In the genomic region with DNA sequence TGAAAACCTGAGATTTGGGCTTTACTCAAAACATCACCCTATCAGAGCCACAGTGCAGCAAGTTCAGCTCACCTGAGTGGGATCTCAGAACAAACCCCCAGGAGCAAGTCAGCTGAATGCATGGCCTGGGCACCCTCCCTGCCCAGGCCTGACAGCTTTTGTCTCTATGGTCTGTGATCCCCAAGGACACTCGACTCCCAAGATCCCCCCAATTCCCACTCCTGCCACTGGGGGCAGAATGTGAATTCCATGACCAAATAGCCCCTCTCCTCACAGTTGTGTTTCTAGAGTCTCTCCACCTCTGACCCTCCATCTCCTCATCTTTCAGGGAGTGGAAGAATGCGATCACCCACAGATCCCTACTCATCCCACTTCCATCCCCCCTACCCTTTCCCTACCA, we compare ENCODE assay signal across 13 cellular contexts. TPM values are rescaled to one million over a fixed set of nuclear protein-coding genes. Genes with fewer than 3 reads are reported as not detected.
DNase-seq lines count a peak whose midpoint lies in the region; ATAC-seq and TF ChIP-seq lines count a peak whose summit lies in the region.
"Had no signal": no experiment of that assay in that cellular context is flagged by ENCODE, and none has a peak within 500 bp of the region (broad histone marks: within the 10 kb centered on the region; RNA-seq: fewer than 3 reads in every experiment).

No MANE protein-coding gene starts in this region.

- DNase-seq in AG09319 (ENCODE audit: extremely low read depth, low read depth): no peak
- DNase-seq in H7: peak; percentile 83
- DNase-seq in brain microvascular endothelial cell: no peak
- peak; percentile 56 for DNase-seq in iPS-NIHi7 (ENCODE audit: extremely low spot score)
- DNase-seq: NCI-H1105 treated with DMSO at 0.1 percent for 48 hours; stimulated activated CD4-positive, alpha-beta T cell treated with anti-CD3 and anti-CD28 coated beads, Interleukin-15, amount 100 ng/mL, for 24 hours; uterus had no signal

- WGBS in gastroesophageal sphincter (ENCODE audit: low coverage in 1 of 2), 2 donors: 78% methylated on average over 2 of the region's 2 CpGs; no CpG with 5 or more reads in 1 of the 2 donors

- H3K4me3 ChIP-seq in H7 (ENCODE audit: insufficient read depth, low read depth, low read length) (no peak overlapping the region), brain microvascular endothelial cell (ENCODE audit: low read depth, low read length) (no peak overlapping the region), gastroesophageal sphincter (no peak overlapping the region)
- H3K4me3 ChIP-seq: SJCRH30, uterus had no signal

- ATAC-seq in HG03469 (IDR thresholded peaks at IDR 0.05; ENCODE audit: unreplicated experiment): no peak
- ATAC-seq in HG02642 (IDR thresholded peaks at IDR 0.05; ENCODE audit: poor library complexity, unreplicated experiment): no peak
- no peak for ATAC-seq in gastroesophageal sphincter
- no peak for ATAC-seq in HG02759 (IDR thresholded peaks at IDR 0.05; ENCODE audit: unreplicated experiment)

- H3K27me3 ChIP-seq in H7 (ENCODE audit: control insufficient read depth, insufficient read depth, low read length) (no peaks in the 10 kb centered on the region), brain microvascular endothelial cell (replicated peaks) (no peaks in the 10 kb centered on the region), gastroesophageal sphincter (peaks cover 10% of the 10 kb centered on the region)
- H3K27me3 ChIP-seq: SJCRH30, uterus had no signal

- H3K27ac ChIP-seq in brain microvascular endothelial cell (no peak overlapping the region), gastroesophageal sphincter (no peak overlapping the region)
- H3K27ac ChIP-seq: epithelial cell of prostate, SJCRH30, uterus had no signal

- no peaks in the 10 kb centered on the region for H3K4me1 ChIP-seq in gastroesophageal sphincter
- H3K4me1 ChIP-seq: SJCRH30, uterus had no signal

- TF ChIP-seq POLR2A in gastroesophageal sphincter (IDR thresholded peaks at IDR 0.05): no peak

- no peaks in the 10 kb centered on the region for H3K9me3 ChIP-seq in gastroesophageal sphincter
- H3K9me3 ChIP-seq: SJCRH30, uterus had no signal

- peak; percentile 14 for TF ChIP-seq CTCF in AG09319 (IDR thresholded peaks at IDR 0.05; ENCODE audit: low read depth, low read length)
- TF ChIP-seq CTCF in brain microvascular endothelial cell (IDR thresholded peaks at IDR 0.05; ENCODE audit: low read depth, low read length, missing control alignments): peak; percentile 58
- TF ChIP-seq CTCF in gastroesophageal sphincter (IDR thresholded peaks at IDR 0.05): no peak

- H3K36me3 ChIP-seq in H7 (replicated peaks; ENCODE audit: control insufficient read depth, insufficient read depth, low read length) (no peaks in the 10 kb centered on the region), brain microvascular endothelial cell (replicated peaks) (no peaks in the 10 kb centered on the region), gastroesophageal sphincter (no peaks in the 10 kb centered on the region)
- H3K36me3 ChIP-seq: SJCRH30, uterus had no signal

- in situ Hi-C loops in brain microvascular endothelial cell (cut with HindIII; ENCODE audit: low pct_ligation_motif_present, low sequenced_read_pairs): no loop called here

- TF ChIP-seq EP300 in gastroesophageal sphincter (IDR thresholded peaks at IDR 0.05): no peak

RNA-seq across cellular contexts. Expression of gene ZNF445, which starts 58.9 kb away (rescaled TPM):
- 7.1 and 9.9 TPM in 2 replicates for total RNA-seq in H7 (2014; rRNA removed; shearing (Covaris generic))
- 10 to 100 TPM in 3 of 4 donors, 1 to 10 TPM in 1; 8.9 to 15.2 (median 12.6) TPM for total RNA-seq in gastroesophageal sphincter

Comparison
In these comparisons a context has a peak if more than half of its experiments do, and no peak if none do; other contexts are left out.
1. DNase-seq: peak in H7 (single experiment) and iPS-NIHi7 (single experiment); none in AG09319 (single experiment) and brain microvascular endothelial cell (single experiment).
2. CTCF ChIP-seq: peak in AG09319 (single experiment) and brain microvascular endothelial cell (single experiment); none in gastroesophageal sphincter (0 of 4).